8 cellular contexts compared by ENCODE assay signal in genomic region chr10:60970526-60970925, GRCh38.
"Had no signal": no experiment of that assay in that cellular context is flagged by ENCODE, and none has a peak within 500 bp of the region (broad histone marks: within the 10 kb centered on the region; RNA-seq: fewer than 3 reads in every experiment).

No MANE protein-coding gene starts in this region.

- H2AFZ ChIP-seq: GM23338 had no signal

- H3K4me2 ChIP-seq: GM23338 had no signal

- H3K36me3 ChIP-seq: HAP-1 had no signal

- ATAC-seq: GM23338, HCT116 had no signal

- FAIRE-seq: H1 had no signal

- H3K27ac ChIP-seq: HL-60 had no signal

- DNase-seq: H7, HFFc6, KG1 had no signal

- H3K4me3 ChIP-seq: GM23338, HAP-1 had no signal

- H3K9me3 ChIP-seq: HAP-1 had no signal
